1 cellular context compared by ENCODE assay signal in the genomic region with DNA sequence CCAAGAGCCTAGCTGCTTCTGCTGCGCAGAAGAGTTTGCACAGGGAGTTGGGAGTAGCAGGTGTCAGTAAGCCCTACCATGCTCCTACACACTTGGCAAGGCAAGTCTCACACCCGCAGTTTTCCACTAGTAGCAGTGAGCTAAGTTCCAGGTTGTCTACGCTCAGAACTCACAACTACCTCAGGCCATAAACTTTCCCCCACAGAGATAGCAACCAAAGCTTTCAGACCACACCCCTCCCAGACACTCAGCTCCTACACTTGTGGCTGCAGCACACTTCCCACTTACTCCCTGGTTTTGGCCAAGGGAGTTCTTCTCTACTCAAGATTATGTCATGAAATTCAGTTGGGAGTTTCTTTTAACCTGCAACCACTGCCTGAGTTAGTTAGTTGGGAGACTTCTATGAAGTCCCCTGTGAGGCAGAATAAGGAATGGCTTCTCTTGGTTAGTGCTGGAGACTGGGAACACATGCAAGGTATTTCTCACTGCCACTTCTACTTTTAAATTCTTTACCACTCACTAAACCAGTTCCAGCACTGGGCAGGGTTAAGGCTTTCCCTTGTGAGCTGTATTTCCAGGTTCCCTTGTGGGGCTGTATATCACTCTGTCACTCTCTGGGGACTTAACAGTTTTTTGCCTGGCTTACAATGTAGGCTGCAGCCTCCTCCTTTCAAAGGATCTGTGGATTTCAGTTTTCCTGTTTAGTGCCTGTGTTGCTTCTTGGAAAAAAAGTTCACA.
A peak's percentile ranks its signal among the peaks of the same experiment; 100 is the strongest.
TF ChIP-seq lines count a peak whose summit lies in the region.

No MANE protein-coding gene starts in this region.

TF ChIP-seq in K562, 482 proteins besides CTCF, POLR2A, EP300 and RAD21:
- TF ChIP-seq, protein P1, sequence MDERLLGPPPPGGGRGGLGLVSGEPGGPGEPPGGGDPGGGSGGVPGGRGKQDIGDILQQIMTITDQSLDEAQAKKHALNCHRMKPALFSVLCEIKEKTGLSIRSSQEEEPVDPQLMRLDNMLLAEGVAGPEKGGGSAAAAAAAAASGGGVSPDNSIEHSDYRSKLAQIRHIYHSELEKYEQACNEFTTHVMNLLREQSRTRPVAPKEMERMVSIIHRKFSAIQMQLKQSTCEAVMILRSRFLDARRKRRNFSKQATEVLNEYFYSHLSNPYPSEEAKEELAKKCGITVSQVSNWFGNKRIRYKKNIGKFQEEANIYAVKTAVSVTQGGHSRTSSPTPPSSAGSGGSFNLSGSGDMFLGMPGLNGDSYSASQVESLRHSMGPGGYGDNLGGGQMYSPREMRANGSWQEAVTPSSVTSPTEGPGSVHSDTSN (CRISPR knock-in tag; IDR thresholded peaks at IDR 0.05; ENCODE audit: low read depth) = no peak
- TF ChIP-seq, protein P1 (tag; conservative IDR thresholded peaks at IDR 0.05; ENCODE audit: low read depth) = 0 out of 2 replicates have a peak, but pooled peaks have one; percentile 18
- TF ChIP-seq, protein P2, sequence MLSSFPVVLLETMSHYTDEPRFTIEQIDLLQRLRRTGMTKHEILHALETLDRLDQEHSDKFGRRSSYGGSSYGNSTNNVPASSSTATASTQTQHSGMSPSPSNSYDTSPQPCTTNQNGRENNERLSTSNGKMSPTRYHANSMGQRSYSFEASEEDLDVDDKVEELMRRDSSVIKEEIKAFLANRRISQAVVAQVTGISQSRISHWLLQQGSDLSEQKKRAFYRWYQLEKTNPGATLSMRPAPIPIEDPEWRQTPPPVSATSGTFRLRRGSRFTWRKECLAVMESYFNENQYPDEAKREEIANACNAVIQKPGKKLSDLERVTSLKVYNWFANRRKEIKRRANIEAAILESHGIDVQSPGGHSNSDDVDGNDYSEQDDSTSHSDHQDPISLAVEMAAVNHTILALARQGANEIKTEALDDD (IDR thresholded peaks at IDR 0.05) = 0 out of 2 replicates have a peak, but pooled peaks have one; percentile 30
- TF ChIP-seq NFATC3 (IDR thresholded peaks at IDR 0.05) = no peak
TF ChIP-seq in K562: peak in this region for 2.
